Comparison of ENCODE assay signal across 9 cellular contexts in genomic region chr4:126850286-126850685, GRCh38.
DNase-seq lines count a peak whose midpoint lies in the region; ATAC-seq, FAIRE-seq and TF ChIP-seq lines count a peak whose summit lies in the region.
"Had no signal": no experiment of that assay in that cellular context is flagged by ENCODE, and none has a peak within 500 bp of the region (broad histone marks: within the 10 kb centered on the region; RNA-seq: fewer than 3 reads in every experiment).

No MANE protein-coding gene starts in this region.

- POLR2A ChIA-PET in IMR-90 (lab: Charles Lee; ENCODE audit: unreplicated experiment), result no interaction called here
- POLR2A ChIA-PET in CD8-positive, alpha-beta T cell (lab: Charles Lee), result no interaction called here

- H2BK120ac ChIP-seq in IMR-90 (ENCODE audit: low read depth, low read length), result peak overlapping the region; percentile 83

- H4K20me1 ChIP-seq in IMR-90 (ENCODE audit: insufficient read depth, low read length), result no peaks in the 10 kb centered on the region
- H4K20me1 ChIP-seq in astrocyte (ENCODE audit: insufficient read depth, low read length), result no peaks in the 10 kb centered on the region

- no peaks in the 10 kb centered on the region for H3K79me1 ChIP-seq in IMR-90 (ENCODE audit: low read depth in 1 of 2, low read length in 2 of 2)

- intact Hi-C loops in IMR-90 (cut with micrococcal nuclease), result no loop called here
- intact Hi-C loops in CD8-positive, alpha-beta T cell (cut with DNase I, micrococcal nuclease), result no loop called here

- H3K56ac ChIP-seq in IMR-90 (ENCODE audit: extremely low read depth, insufficient read depth, low read length), result no peak overlapping the region

- peak overlapping the region; percentile 49 for H3K4ac ChIP-seq in IMR-90 (ENCODE audit: low read depth, low read length)

- H3K14ac ChIP-seq in IMR-90 (replicated peaks; ENCODE audit: low read depth, low read length), result peak overlapping the region; percentile 40; the same call in 1 of the 2 replicates

- TF ChIP-seq CTCF in IMR-90 (conservative IDR thresholded peaks at IDR 0.05; ENCODE audit: low read depth, low read length), result no peak
- TF ChIP-seq CTCF in astrocyte (IDR thresholded peaks at IDR 0.05; ENCODE audit: insufficient read depth, low read depth, low read length), result no peak
- TF ChIP-seq CTCF in CD8-positive, alpha-beta T cell (IDR thresholded peaks at IDR 0.05), result no peak

- H3K9me3 ChIP-seq in IMR-90 (ENCODE audit: control insufficient read depth, insufficient read depth, low read length), result no peaks in the 10 kb centered on the region
- no peaks in the 10 kb centered on the region for H3K9me3 ChIP-seq in astrocyte (ENCODE audit: insufficient read depth, low read depth, low read length)
- no peaks in the 10 kb centered on the region for H3K9me3 ChIP-seq in CD8-positive, alpha-beta T cell (ENCODE audit: low read length)
- H3K9me3 ChIP-seq: thyroid gland had no signal

- peak; percentile 99 for DNase-seq in IMR-90
- peak; percentile 99 for DNase-seq in astrocyte (ENCODE audit: low read depth)
- DNase-seq in myocyte (ENCODE audit: low read depth), result peak; percentile 94
- no peak for DNase-seq in CD8-positive, alpha-beta T cell
- DNase-seq: thyroid gland had no signal

- FAIRE-seq in astrocyte (lab: Jason Lieb, UNC), result peak; percentile 100

- peak overlapping the region in 1 of 2 experiments; percentile 22; a peak in 2 of 4 replicates for H4K8ac ChIP-seq in IMR-90 (ENCODE audit: low read depth in 2 of 2, low read length in 2 of 2)

- peak; percentile 45 for ATAC-seq in GM18873 (IDR thresholded peaks at IDR 0.05; ENCODE audit: low FRiP score, unreplicated experiment)
- ATAC-seq in IMR-90 (ENCODE audit: low read depth), result peak; percentile 96
- no peak for ATAC-seq in GM21825 (IDR thresholded peaks at IDR 0.05; ENCODE audit: unreplicated experiment)
- no peak for ATAC-seq in CD8-positive, alpha-beta T cell
- ATAC-seq in GM21515 (IDR thresholded peaks at IDR 0.05; ENCODE audit: unreplicated experiment), result no peak
- ATAC-seq in GM18519 (IDR thresholded peaks at IDR 0.05; ENCODE audit: low FRiP score, unreplicated experiment), result no peak

- no peaks in the 10 kb centered on the region for H3K36me3 Mint-ChIP-seq in astrocyte (ENCODE audit: low read depth, unreplicated experiment)
- no peaks in the 10 kb centered on the region for H3K36me3 Mint-ChIP-seq in CD8-positive, alpha-beta T cell

- no peaks in the 10 kb centered on the region for H3K79me2 ChIP-seq in astrocyte (ENCODE audit: insufficient read depth, low read length)

- H3K9me3 Mint-ChIP-seq in astrocyte (ENCODE audit: unreplicated experiment), result no peaks in the 10 kb centered on the region
- peaks cover 3% of the 10 kb centered on the region for H3K9me3 Mint-ChIP-seq in CD8-positive, alpha-beta T cell

- peak overlapping the region; percentile 0 for H2AFZ ChIP-seq in IMR-90 (replicated peaks; ENCODE audit: low read length, poor library complexity)
- H2AFZ ChIP-seq in astrocyte (ENCODE audit: low read depth, low read length), result no peak overlapping the region

- no peak overlapping the region for H3K9ac ChIP-seq in IMR-90 (ENCODE audit: low read depth, low read length)
- H3K9ac ChIP-seq in astrocyte (ENCODE audit: low read length), result no peak overlapping the region

- peak overlapping the region; percentile 89 for H2BK20ac ChIP-seq in IMR-90 (ENCODE audit: low read depth, low read length)

- H3K27me3 ChIP-seq in IMR-90 (ENCODE audit: control insufficient read depth, insufficient read depth, low read length) (no peaks in the 10 kb centered on the region), astrocyte (ENCODE audit: insufficient read depth, low read length) (no peaks in the 10 kb centered on the region)
- H3K27me3 ChIP-seq in CD8-positive, alpha-beta T cell (ENCODE audit: insufficient read depth, low read length), result no peaks in the 10 kb centered on the region
- H3K27me3 ChIP-seq: thyroid gland had no signal

- H4K5ac ChIP-seq in IMR-90 (ENCODE audit: low read depth, low read length), result no peak overlapping the region

- peak overlapping the region; percentile 42; the same call in 1 of the 3 replicates for H2BK15ac ChIP-seq in IMR-90 (ENCODE audit: low read depth, low read length)

- H3K27me3 Mint-ChIP-seq in astrocyte (ENCODE audit: low read depth, unreplicated experiment), result no peaks in the 10 kb centered on the region
- H3K27me3 Mint-ChIP-seq in CD8-positive, alpha-beta T cell (ENCODE audit: low read depth), result no peaks in the 10 kb centered on the region

- no CpG with 5 or more reads among the region's 1 CpG for WGBS in IMR-90 (ENCODE audit: extremely low coverage in 2 of 2, insufficient read length in 1 of 2), 2 experiments

- H3K4me2 ChIP-seq in IMR-90 (ENCODE audit: low read depth, low read length), result peak overlapping the region; percentile 8; the same call in 1 of the 2 replicates
- peak overlapping the region; percentile 54 for H3K4me2 ChIP-seq in astrocyte (ENCODE audit: low read length)

- H3K4me3 ChIP-seq in IMR-90 (ENCODE audit: insufficient read depth, low read depth, low read length) (no peak overlapping the region), astrocyte (ENCODE audit: insufficient read depth, low read depth, low read length) (no peak overlapping the region)
- H3K4me3 ChIP-seq in CD8-positive, alpha-beta T cell (ENCODE audit: low read depth, low read length), result no peak overlapping the region
- H3K4me3 ChIP-seq: thyroid gland had no signal

- peak overlapping the region; percentile 89 for H3K27ac Mint-ChIP-seq in astrocyte (ENCODE audit: unreplicated experiment)
- no peak overlapping the region for H3K27ac Mint-ChIP-seq in CD8-positive, alpha-beta T cell

- no TSS peak for BruUV-seq in IMR-90 (replicated peaks; lab: Mats Ljungman, UMichigan)

- H2AK9ac ChIP-seq in IMR-90 (replicated peaks; ENCODE audit: low read depth, low read length, poor library complexity), result peak overlapping the region; percentile 19

- H4K91ac ChIP-seq in IMR-90 (ENCODE audit: insufficient read depth, low read depth, low read length), result no peak overlapping the region

- 0 out of 2 replicates have a peak overlapping the region, but pooled peaks have one; percentile 11 for H3K18ac ChIP-seq in IMR-90 (ENCODE audit: low read depth, low read length)

- H2AK5ac ChIP-seq in IMR-90 (ENCODE audit: low read depth, low read length), result peak overlapping the region; percentile 36

- no peak for TF ChIP-seq POLR2A in IMR-90 (IDR thresholded peaks at IDR 0.05; ENCODE audit: low read depth, low read length)

- in situ Hi-C loops in IMR-90 (cut with MboI; ENCODE audit: low sequenced_read_pairs), result no loop called here

- H3K36me3 ChIP-seq in IMR-90 (ENCODE audit: control insufficient read depth, insufficient read depth, low read length) (no peaks in the 10 kb centered on the region), astrocyte (ENCODE audit: insufficient read depth, low read length) (no peaks in the 10 kb centered on the region)
- H3K36me3 ChIP-seq in CD8-positive, alpha-beta T cell (ENCODE audit: insufficient read depth, low read length), result no peaks in the 10 kb centered on the region
- H3K36me3 ChIP-seq: thyroid gland had no signal

- 0 out of 2 replicates have a peak, but pooled peaks cover 2% of the 10 kb centered on the region for H3K4me1 ChIP-seq in IMR-90 (ENCODE audit: control insufficient read depth, insufficient read depth, low read length)
- H3K4me1 ChIP-seq in astrocyte (ENCODE audit: insufficient read depth, low read length), result peaks cover 20% of the 10 kb centered on the region
- no peaks in the 10 kb centered on the region for H3K4me1 ChIP-seq in CD8-positive, alpha-beta T cell (ENCODE audit: insufficient read depth, low read length)
- H3K4me1 ChIP-seq: thyroid gland had no signal

- CTCF ChIA-PET in IMR-90 (lab: Yijun Ruan, JAX), result no interaction called here
- CTCF ChIA-PET in CD8-positive, alpha-beta T cell (lab: Charles Lee), result no interaction called here

- no peaks in the 10 kb centered on the region for H3K9me1 ChIP-seq in IMR-90 (ENCODE audit: insufficient read depth, low read length)

- H3K23ac ChIP-seq in IMR-90 (ENCODE audit: low read depth, low read length), result 0 out of 2 replicates have a peak overlapping the region, but pooled peaks have one; percentile 8

- peak overlapping the region; percentile 31; the same call in 1 of the 2 replicates for H3K27ac ChIP-seq in IMR-90 (ENCODE audit: insufficient read depth, low read length)
- H3K27ac ChIP-seq in astrocyte (ENCODE audit: low read depth, low read length), result peak overlapping the region; percentile 65
- no peak overlapping the region for H3K27ac ChIP-seq in CD8-positive, alpha-beta T cell (ENCODE audit: low read depth, low read length)
- H3K27ac ChIP-seq: thyroid gland had no signal

- peaks cover 30% of the 10 kb centered on the region for H3K4me1 Mint-ChIP-seq in astrocyte (ENCODE audit: low read depth, unreplicated experiment)
- H3K4me1 Mint-ChIP-seq in CD8-positive, alpha-beta T cell (ENCODE audit: low read depth), result no peaks in the 10 kb centered on the region

- peak overlapping the region; percentile 72 for H2BK5ac ChIP-seq in IMR-90 (ENCODE audit: low read depth, low read length, poor library complexity, severe bottlenecking)

- no peak overlapping the region for H3K4me3 Mint-ChIP-seq in astrocyte (ENCODE audit: unreplicated experiment)
- no peak overlapping the region for H3K4me3 Mint-ChIP-seq in CD8-positive, alpha-beta T cell

- dilution Hi-C loops in IMR-90 (cut with HindIII; ENCODE audit: low sequenced_read_pairs, unreplicated experiment), result no loop called here

- 0 out of 2 replicates have a peak, but pooled peaks have one; percentile 6 for TF ChIP-seq RAD21 in IMR-90 (IDR thresholded peaks at IDR 0.05; ENCODE audit: low read length)

TF ChIP-seq in IMR-90, 13 proteins besides CTCF, POLR2A, EP300 and RAD21 (continues in another document):
- no peak for TF ChIP-seq SMC3 (IDR thresholded peaks at IDR 0.05; ENCODE audit: low read depth, low read length)
- TF ChIP-seq CHD1 (IDR thresholded peaks at IDR 0.05; ENCODE audit: low read depth, low read length), result no peak
- peak; percentile 81 for TF ChIP-seq BHLHE40 (IDR thresholded peaks at IDR 0.05; ENCODE audit: low read depth, low read length)
- TF ChIP-seq ELK1 (IDR thresholded peaks at IDR 0.05; ENCODE audit: borderline replicate concordance, low read depth, low read length), result no peak
- peak; percentile 98 for TF ChIP-seq FOS (IDR thresholded peaks at IDR 0.05; ENCODE audit: low read depth, low read length)
- no peak for TF ChIP-seq RFX5 (IDR thresholded peaks at IDR 0.05; ENCODE audit: low read depth, low read length)

Comparison
In these comparisons a context has a peak if more than half of its experiments do, and no peak if none do; other contexts are left out.
1. ATAC-seq: peak in GM18873 (single experiment) and IMR-90 (single experiment); none in GM21825 (single experiment), CD8-positive, alpha-beta T cell (single experiment), GM21515 (single experiment) and GM18519 (single experiment).
2. DNase-seq: peak in IMR-90 (single experiment), astrocyte (single experiment) and myocyte (single experiment); none in CD8-positive, alpha-beta T cell (0 of 7).